Comparison of ENCODE assay signal across 30 cellular contexts in genomic region chr4:170388255-170388654, GRCh38.
DNase-seq lines count a peak whose midpoint lies in the region; TF ChIP-seq lines count a peak whose summit lies in the region.
"Had no signal": no experiment of that assay in that cellular context is flagged by ENCODE, and none has a peak within 500 bp of the region (broad histone marks: within the 10 kb centered on the region; RNA-seq: fewer than 3 reads in every experiment).

No MANE protein-coding gene starts in this region.

- intact Hi-C loops in mammary epithelial cell (cut with micrococcal nuclease) = no loop called here
- intact Hi-C loops in MCF 10A (cut with micrococcal nuclease) = no loop called here

- dilution Hi-C loops in mammary epithelial cell (cut with HindIII; ENCODE audit: low sequenced_read_pairs) = no loop called here

- no peaks in the 10 kb centered on the region for H3K79me2 ChIP-seq in mammary epithelial cell (ENCODE audit: insufficient read depth, low read length)

- H2AFZ ChIP-seq in mammary epithelial cell (ENCODE audit: low read depth, low read length) = peak overlapping the region; percentile 42
- H2AFZ ChIP-seq: neural progenitor cell had no signal

- H3K9me3 ChIP-seq in mammary epithelial cell (replicated peaks; ENCODE audit: insufficient read depth, low read length) = no peaks in the 10 kb centered on the region
- H3K9me3 ChIP-seq: HAP-1, right lobe of liver, SJSA1 had no signal

- in situ Hi-C loops in mammary epithelial cell (cut with MboI; ENCODE audit: low sequenced_read_pairs in 2 of 2) = no loop called here
- in situ Hi-C loops in astrocyte of the cerebellum (cut with HindIII; ENCODE audit: low sequenced_read_pairs) = no loop called here

- no peak overlapping the region for H3K4me2 ChIP-seq in mammary epithelial cell (ENCODE audit: insufficient read depth, low read depth, low read length)
- H3K4me2 ChIP-seq: KMS-11, neural progenitor cell had no signal

- POLR2A ChIA-PET in MCF 10A (lab: Yijun Ruan, JAX) = no interaction called here

- no peaks in the 10 kb centered on the region for H3K27me3 Mint-ChIP-seq in MCF 10A (ENCODE audit: insufficient read depth, unreplicated experiment)
- H3K27me3 Mint-ChIP-seq: activated CD4-positive, alpha-beta memory T cell treated with anti-CD3 and anti-CD28 coated beads, Interleukin-2, amount 10 ng/mL, durations not matched to agents 7 days and 5 days; memory B cell had no signal

- WGBS in mammary epithelial cell (ENCODE audit: low coverage, missing lambda C conversion rate) = 89% methylated on average over 1 of the region's 1 CpG

- H3K27me3 ChIP-seq in mammary epithelial cell (ENCODE audit: insufficient read depth, low read length) = no peaks in the 10 kb centered on the region
- H3K27me3 ChIP-seq: breast epithelium, neural progenitor cell, right lobe of liver, SJSA1 had no signal

- CTCF ChIA-PET in mammary epithelial cell (lab: Charles Lee; ENCODE audit: low non-redundant PET) = no interaction called here
- CTCF ChIA-PET in MCF 10A (lab: Yijun Ruan, JAX) = no interaction called here

- no peaks in the 10 kb centered on the region for H4K20me1 ChIP-seq in mammary epithelial cell (ENCODE audit: insufficient read depth, low read length)

- DNase-seq in mammary epithelial cell (peak; percentile 81), MCF 10A (ENCODE audit: unreplicated experiment) (no peak), astrocyte of the cerebellum (ENCODE audit: low read depth) (peak; percentile 26), iris pigment epithelial cell (ENCODE audit: low read depth) (peak; percentile 57), NCI-H2171 (lab: John Stamatoyannopoulos, UW) (no peak), NCI-H510A treated with DMSO at 0.1 percent for 48 hours (lab: John Stamatoyannopoulos, UW) (no peak), NCI-H524 (lab: John Stamatoyannopoulos, UW) (no peak)
- no peak for DNase-seq in stimulated activated CD4-positive, alpha-beta T cell treated with anti-CD3 and anti-CD28 coated beads, Interleukin-12 subunit alpha, Interleukin-12 subunit beta, amount 100 ng/mL, for 4 hours
- DNase-seq: activated CD4-positive, alpha-beta memory T cell treated with anti-CD3 and anti-CD28 coated beads, Interleukin-2, amount 10 ng/mL, durations not matched to agents 7 days and 5 days; activated CD4-positive, alpha-beta T cell treated with anti-CD3 and anti-CD28 coated beads for 1 hour; activated effector memory CD4-positive, alpha-beta T cell treated with anti-CD3 and anti-CD28 coated beads, Interleukin-2, amount 50 U/mL, for 16 hours; CD8-positive, alpha-beta T cell; DMS 273 treated with DMSO at 0.1 percent for 48 hours; effector memory CD4-positive, alpha-beta T cell; erythroblast; NCI-H1436; NCI-H82; posterior cingulate gyrus; right lobe of liver; RPMI8226; stimulated activated CD4-positive, alpha-beta T cell treated with anti-CD3 and anti-CD28 coated beads, Interleukin-15, amount 100 ng/mL, for 24 hours; stimulated activated naive CD4-positive, alpha-beta T cell treated with Interleukin-2 at 50 U/mL for 16 hours; T-helper 1 cell had no signal

- H3K4me3 Mint-ChIP-seq in MCF 10A (ENCODE audit: unreplicated experiment) = no peak overlapping the region
- H3K4me3 Mint-ChIP-seq: activated CD4-positive, alpha-beta memory T cell treated with anti-CD3 and anti-CD28 coated beads, Interleukin-2, amount 10 ng/mL, durations not matched to agents 7 days and 5 days; CD8-positive, alpha-beta T cell; memory B cell; neural progenitor cell had no signal

- peaks cover 46% of the 10 kb centered on the region for H3K4me1 ChIP-seq in mammary epithelial cell (ENCODE audit: insufficient read depth, low read length)
- H3K4me1 ChIP-seq: breast epithelium, HAP-1, neural progenitor cell, right lobe of liver had no signal

- H3K36me3 Mint-ChIP-seq in MCF 10A (ENCODE audit: insufficient read depth, unreplicated experiment) = no peaks in the 10 kb centered on the region
- H3K36me3 Mint-ChIP-seq: CD8-positive, alpha-beta T cell; memory B cell; neural progenitor cell had no signal

- H3K36me3 ChIP-seq in mammary epithelial cell (ENCODE audit: insufficient read depth, low read length) = no peaks in the 10 kb centered on the region
- H3K36me3 ChIP-seq: breast epithelium, HAP-1, neural progenitor cell, right lobe of liver, SJSA1 had no signal

- H3K27ac Mint-ChIP-seq in MCF 10A (ENCODE audit: low read depth, unreplicated experiment) = no peak overlapping the region
- H3K27ac Mint-ChIP-seq: activated CD4-positive, alpha-beta memory T cell treated with anti-CD3 and anti-CD28 coated beads, Interleukin-2, amount 10 ng/mL, durations not matched to agents 7 days and 5 days; CD8-positive, alpha-beta T cell; memory B cell; neural progenitor cell had no signal

- H3K27ac ChIP-seq in mammary epithelial cell (ENCODE audit: insufficient read depth, low read depth, low read length) = peak overlapping the region; percentile 0
- H3K27ac ChIP-seq: 22Rv1, breast epithelium, KMS-11, neural progenitor cell, right lobe of liver, SJSA1 had no signal

- H3K9me3 Mint-ChIP-seq in MCF 10A (ENCODE audit: unreplicated experiment) = no peaks in the 10 kb centered on the region
- H3K9me3 Mint-ChIP-seq: activated CD4-positive, alpha-beta memory T cell treated with anti-CD3 and anti-CD28 coated beads, Interleukin-2, amount 10 ng/mL, durations not matched to agents 7 days and 5 days had no signal

- TF ChIP-seq CTCF in mammary epithelial cell (conservative IDR thresholded peaks at IDR 0.05 in 1 of 2, IDR thresholded peaks at IDR 0.05 in 1 of 2; ENCODE audit: extremely low read depth in 1 of 2, insufficient read depth in 1 of 2, low read depth in 1 of 2, low read length in 2 of 2) (no peak), MCF 10A (IDR thresholded peaks at IDR 0.05; ENCODE audit: unreplicated experiment) (no peak), astrocyte of the cerebellum (IDR thresholded peaks at IDR 0.05; ENCODE audit: low read depth, low read length, missing control alignments) (no peak)

- no peak overlapping the region for H3K4me3 ChIP-seq in mammary epithelial cell (replicated peaks in 1 of 3; ENCODE audit: insufficient read depth in 1 of 3, low read depth in 2 of 3, low read length in 3 of 3)
- no peak overlapping the region for H3K4me3 ChIP-seq in astrocyte of the cerebellum (ENCODE audit: low read depth, low read length)
- H3K4me3 ChIP-seq: breast epithelium, HAP-1, neural progenitor cell, right lobe of liver, SJSA1 had no signal

- H3K9ac ChIP-seq in mammary epithelial cell (ENCODE audit: insufficient read depth, low read length) = no peak overlapping the region
- H3K9ac ChIP-seq: KMS-11, neural progenitor cell had no signal

- H3K4me1 Mint-ChIP-seq in MCF 10A (ENCODE audit: insufficient read depth, unreplicated experiment) = peaks cover 11% of the 10 kb centered on the region
- H3K4me1 Mint-ChIP-seq: activated CD4-positive, alpha-beta memory T cell treated with anti-CD3 and anti-CD28 coated beads, Interleukin-2, amount 10 ng/mL, durations not matched to agents 7 days and 5 days; memory B cell had no signal

- BruUV-seq in mammary epithelial cell (replicated peaks; lab: Mats Ljungman, UMichigan) (no TSS peak), MCF 10A (replicated peaks; lab: Mats Ljungman, UMichigan) (no TSS peak)

Comparison
In these comparisons a context has a peak if more than half of its experiments do, and no peak if none do; other contexts are left out.
1. DNase-seq: peak in mammary epithelial cell (single experiment), astrocyte of the cerebellum (single experiment) and iris pigment epithelial cell (single experiment); none in MCF 10A (single experiment), NCI-H2171 (single experiment), NCI-H510A treated with DMSO at 0.1 percent for 48 hours (single experiment), stimulated activated CD4-positive, alpha-beta T cell treated with anti-CD3 and anti-CD28 coated beads, Interleukin-12 subunit alpha, Interleukin-12 subunit beta, amount 100 ng/mL, for 4 hours (single experiment) and NCI-H524 (0 of 2).